ENCODE assay signal across 13 cellular contexts in genomic region chr10:69326692-69327091, GRCh38. TPM values are rescaled to one million over a fixed set of nuclear protein-coding genes. Genes with fewer than 3 reads are reported as not detected.
DNase-seq lines count a peak whose midpoint lies in the region; ATAC-seq and TF ChIP-seq lines count a peak whose summit lies in the region.
"Had no signal": no experiment of that assay in that cellular context is flagged by ENCODE, and none has a peak within 500 bp of the region (broad histone marks: within the 10 kb centered on the region; RNA-seq: fewer than 3 reads in every experiment).

No MANE protein-coding gene starts in this region.

- ATAC-seq in psoas muscle (no peak), lower lobe of right lung (no peak)
- no peak for ATAC-seq in activated CD4-positive, alpha-beta T cell treated with anti-CD3 and anti-CD28 coated beads for 36 hours

- no peaks in the 10 kb centered on the region for H3F3A ChIP-seq in Loucy (ENCODE audit: low read depth)

- H3K27ac ChIP-seq in esophagus muscularis mucosa (replicated peaks in 1 of 4) (peak overlapping the region; percentile 58 to 88 (median 86)), psoas muscle (peak overlapping the region; percentile 93), lower lobe of right lung (no peak overlapping the region)

- no peaks in the 10 kb centered on the region for H3K9me3 ChIP-seq in Loucy (ENCODE audit: insufficient read depth, low read depth, low read length)
- H3K9me3 ChIP-seq in esophagus muscularis mucosa = no peaks in the 10 kb centered on the region
- no peaks in the 10 kb centered on the region for H3K9me3 ChIP-seq in psoas muscle
- no peaks in the 10 kb centered on the region for H3K9me3 ChIP-seq in lower lobe of right lung
- H3K9me3 ChIP-seq in MG63 = no peaks in the 10 kb centered on the region
- H3K9me3 ChIP-seq: vagina had no signal

- 79% methylated on average over 3 of the region's 3 CpGs for WGBS in esophagus muscularis mucosa
- 78 to 91% (median 83%) methylated on average over 3 of the region's 3 CpGs for WGBS in psoas muscle, 3 donors

- POLR2A ChIA-PET in activated CD4-positive, alpha-beta T cell treated with anti-CD3 and anti-CD28 coated beads for 36 hours (lab: Charles Lee) = interaction anchor here (1.1 kb wide), 1 partner anchor 19 kb away, joined by 3 read pairs; no protein-coding TSS in a partner anchor

- H3K36me3 Mint-ChIP-seq in Calu3 (ENCODE audit: insufficient read depth, unreplicated experiment) = peaks cover 30% of the 10 kb centered on the region
- H3K36me3 Mint-ChIP-seq in activated CD4-positive, alpha-beta T cell treated with anti-CD3 and anti-CD28 coated beads for 36 hours (ENCODE audit: low read depth) = peaks cover 31% of the 10 kb centered on the region

- peaks cover 36% of the 10 kb centered on the region for H3K4me1 ChIP-seq in Loucy (ENCODE audit: insufficient read depth, low read length, poor library complexity, severe bottlenecking)
- H3K4me1 ChIP-seq in esophagus muscularis mucosa = peaks cover 80 to 98% (median 90%) of the 10 kb centered on the region in 4 donors
- H3K4me1 ChIP-seq in psoas muscle = peaks cover 74% of the 10 kb centered on the region
- H3K4me1 ChIP-seq in lower lobe of right lung = peaks cover 66% of the 10 kb centered on the region

- no peaks in the 10 kb centered on the region for H3K9me3 Mint-ChIP-seq in Calu3 (ENCODE audit: low read depth, unreplicated experiment)
- H3K9me3 Mint-ChIP-seq in activated CD4-positive, alpha-beta T cell treated with anti-CD3 and anti-CD28 coated beads for 36 hours (ENCODE audit: low read depth) = no peaks in the 10 kb centered on the region

- H3K27me3 ChIP-seq in Loucy (ENCODE audit: insufficient read depth, low read length, poor library complexity, severe bottlenecking) = no peaks in the 10 kb centered on the region
- no peaks in the 10 kb centered on the region for H3K27me3 ChIP-seq in esophagus muscularis mucosa
- H3K27me3 ChIP-seq in psoas muscle (ENCODE audit: insufficient read depth in 3 of 3, low read length in 2 of 3) = no peaks in the 10 kb centered on the region
- H3K27me3 ChIP-seq in lower lobe of right lung (ENCODE audit: low read depth) = no peaks in the 10 kb centered on the region
- no peaks in the 10 kb centered on the region for H3K27me3 ChIP-seq in MG63
- H3K27me3 ChIP-seq: vagina had no signal

- intact Hi-C loops in Calu3 (cut with micrococcal nuclease; ENCODE audit: unreplicated experiment) = no loop called here
- intact Hi-C loops in esophagus muscularis mucosa (cut with DNase I) = loop anchor here (5.0 kb wide), 1 partner anchor 36 kb away; no protein-coding TSS in a partner anchor
- intact Hi-C loops in psoas muscle (cut with DNase I) = loop anchor here in 1 of 2 donors (5.0 kb wide), 1 partner anchor 46 kb away; no protein-coding TSS in a partner anchor
- intact Hi-C loops in lower lobe of right lung (cut with DNase I) = no loop called here
- intact Hi-C loops in activated CD4-positive, alpha-beta T cell treated with anti-CD3 and anti-CD28 coated beads for 36 hours (cut with DNase I, micrococcal nuclease) = no loop called here

- H3K4me2 ChIP-seq in Loucy (ENCODE audit: low read depth, low read length, poor library complexity, severe bottlenecking) = peak overlapping the region; percentile 80

- peaks cover 100% of the 10 kb centered on the region for H3K79me2 ChIP-seq in Loucy (ENCODE audit: insufficient read depth, low read length)

- H3K9me2 ChIP-seq in Loucy (replicated peaks; ENCODE audit: low read depth, low read length) = no peaks in the 10 kb centered on the region

- no peak overlapping the region for H2AFZ ChIP-seq in Loucy (ENCODE audit: low read length)

- no peaks in the 10 kb centered on the region for H3K27me3 Mint-ChIP-seq in Calu3 (ENCODE audit: unreplicated experiment)
- no peaks in the 10 kb centered on the region for H3K27me3 Mint-ChIP-seq in activated CD4-positive, alpha-beta T cell treated with anti-CD3 and anti-CD28 coated beads for 36 hours

- H3K9ac ChIP-seq in Loucy (ENCODE audit: low read depth, low read length, poor library complexity, severe bottlenecking) = no peak overlapping the region

- BruUV-seq in Calu3 (replicated peaks; lab: Mats Ljungman, UMichigan) = no TSS peak

- H3K36me3 ChIP-seq in Loucy (ENCODE audit: insufficient read depth, low read length) (peaks cover 3% of the 10 kb centered on the region; the same call in 1 of the 2 replicates), esophagus muscularis mucosa (peaks cover 0 to 14% (median 0%) of the 10 kb centered on the region in 4 donors), psoas muscle (ENCODE audit: insufficient read depth in 1 of 2, low read depth in 1 of 2) (peaks cover 5% of the 10 kb centered on the region in 2 donors), lower lobe of right lung (peaks cover 5% of the 10 kb centered on the region), MG63 (peaks cover 7% of the 10 kb centered on the region)
- H3K36me3 ChIP-seq: vagina had no signal

- H3K4me3 ChIP-seq in Loucy (ENCODE audit: low read length, poor library complexity, severe bottlenecking) = no peak overlapping the region
- H3K4me3 ChIP-seq in esophagus muscularis mucosa = no peak overlapping the region
- H3K4me3 ChIP-seq in psoas muscle = peak overlapping the region; percentile 64
- no peak overlapping the region for H3K4me3 ChIP-seq in lower lobe of right lung
- no peak overlapping the region for H3K4me3 ChIP-seq in MG63
- H3K4me3 ChIP-seq: vagina had no signal

- peak overlapping the region; percentile 74 for H3K27ac Mint-ChIP-seq in Calu3 (ENCODE audit: unreplicated experiment)
- no peak overlapping the region for H3K27ac Mint-ChIP-seq in activated CD4-positive, alpha-beta T cell treated with anti-CD3 and anti-CD28 coated beads for 36 hours

- TF ChIP-seq CTCF in Calu3 (IDR thresholded peaks at IDR 0.05; ENCODE audit: unreplicated experiment) (no peak), Loucy (conservative IDR thresholded peaks at IDR 0.05; ENCODE audit: low read length) (no peak), esophagus muscularis mucosa (IDR thresholded peaks at IDR 0.05) (no peak), psoas muscle (IDR thresholded peaks at IDR 0.05) (no peak), lower lobe of right lung (IDR thresholded peaks at IDR 0.05) (no peak)

- no peak for TF ChIP-seq EP300 in esophagus muscularis mucosa (IDR thresholded peaks at IDR 0.05)

- H3K4me1 Mint-ChIP-seq in Calu3 (ENCODE audit: low read depth, unreplicated experiment) = peaks cover 45% of the 10 kb centered on the region
- peaks cover 69% of the 10 kb centered on the region for H3K4me1 Mint-ChIP-seq in activated CD4-positive, alpha-beta T cell treated with anti-CD3 and anti-CD28 coated beads for 36 hours

- no peak for DNase-seq in Calu3
- DNase-seq in esophagus muscularis mucosa (ENCODE audit: extremely low spot score) = no peak
- DNase-seq in psoas muscle = no peak
- DNase-seq in lower lobe of right lung = no peak
- no peak for DNase-seq in activated CD4-positive, alpha-beta T cell treated with anti-CD3 and anti-CD28 coated beads for 36 hours
- no peak for DNase-seq in MG63
- DNase-seq: activated CD4-positive, alpha-beta T cell treated with anti-CD3 and anti-CD28 coated beads for 1 hour; activated T-cell treated with anti-CD3 and anti-CD28 coated beads, Interleukin-2, amount 50 U/mL, for 1 hour; KBM-7; stimulated activated CD4-positive, alpha-beta T cell treated with anti-CD3 and anti-CD28 coated beads, Interleukin-2, amount 100 ng/mL, for 48 hours; T-helper 1 cell had no signal

- CTCF ChIA-PET in Calu3 (lab: Charles Lee) = interaction anchor here (1.6 to 1.8 kb wide), 2 partner anchors 8 to 66 kb away, joined by 7 to 11 read pairs; no protein-coding TSS in a partner anchor
- CTCF ChIA-PET in activated CD4-positive, alpha-beta T cell treated with anti-CD3 and anti-CD28 coated beads for 36 hours (lab: Charles Lee) = interaction anchor here (1.2 to 2.4 kb wide), 4 partner anchors 8 to 59 kb away, joined by 3 to 11 read pairs (median 6); no protein-coding TSS in a partner anchor

- H4K20me1 ChIP-seq in Loucy (ENCODE audit: insufficient read depth, low read length, poor library complexity, severe bottlenecking) = peaks cover 35% of the 10 kb centered on the region

- no peak for TF ChIP-seq POLR2A in esophagus muscularis mucosa (IDR thresholded peaks at IDR 0.05; ENCODE audit: low read depth)

- H3K4me3 Mint-ChIP-seq in Calu3 (ENCODE audit: low read depth, unreplicated experiment) = peak overlapping the region; percentile 54
- no peak overlapping the region for H3K4me3 Mint-ChIP-seq in activated CD4-positive, alpha-beta T cell treated with anti-CD3 and anti-CD28 coated beads for 36 hours

RNA-seq across cellular contexts. Expression of gene HK1, which starts 48.4 kb away (rescaled TPM):
- 58.8 and 61.0 TPM in 2 replicates for total RNA-seq in Calu3 (2022)
- 100 to 1,000 TPM; 114 to 188 (median 151) TPM for total RNA-seq in esophagus muscularis mucosa
- 100 to 1,000 TPM; 212 to 336 (median 261) TPM for total RNA-seq in psoas muscle
- polyA plus RNA-seq in psoas muscle = 100 to 1,000 TPM; 134 to 254 (median 216) TPM
- total RNA-seq in lower lobe of right lung = 85.1 TPM
- total RNA-seq in activated CD4-positive, alpha-beta T cell treated with anti-CD3 and anti-CD28 coated beads for 36 hours = 100 to 1,000 TPM; 258 to 261 TPM
- 72.2 and 83.2 TPM in 2 replicates for total RNA-seq in MG63 (2014; rRNA removed; shearing (Covaris generic); ENCODE audit: low replicate concordance)
